27 cellular contexts compared by ENCODE assay signal in genomic region chr5:135020111-135020895, GRCh38. TPM values are rescaled to one million over a fixed set of nuclear protein-coding genes. Genes with fewer than 3 reads are reported as not detected.
A peak's percentile ranks its signal among the peaks of the same experiment; 100 is the strongest.
DNase-seq lines count a peak whose midpoint lies in the region; ATAC-seq, FAIRE-seq and TF ChIP-seq lines count a peak whose summit lies in the region.
"Had no signal": no experiment of that assay in that cellular context is flagged by ENCODE, and none has a peak within 500 bp of the region (broad histone marks: within the 10 kb centered on the region; RNA-seq: fewer than 3 reads in every experiment).

No MANE protein-coding gene starts in this region.

- no peak overlapping the region for H3K9ac ChIP-seq in kidney (ENCODE audit: low read length in 2 of 2)

- H3K4me3 Mint-ChIP-seq in CD8-positive, alpha-beta memory T cell = no peak overlapping the region
- H3K4me3 Mint-ChIP-seq: activated CD4-positive, alpha-beta T cell treated with anti-CD3 and anti-CD28 coated beads for 36 hours; B cell; T-cell had no signal

- H3K4me1 ChIP-seq in RWPE2 (ENCODE audit: insufficient read depth, poor library complexity, severe bottlenecking) (peaks cover 6% of the 10 kb centered on the region), kidney (ENCODE audit: control insufficient read depth in 1 of 2, insufficient read depth in 1 of 2, low read depth in 1 of 2, low read length in 2 of 2) (no peaks in the 10 kb centered on the region), spleen (no peaks in the 10 kb centered on the region), OCI-LY7 (ENCODE audit: insufficient read depth, low read length, poor library complexity, severe bottlenecking) (no peaks in the 10 kb centered on the region)
- no peaks in the 10 kb centered on the region for H3K4me1 ChIP-seq in CD8-positive, alpha-beta memory T cell (ENCODE audit: insufficient read depth, low read length)
- H3K4me1 ChIP-seq: prostate gland had no signal

- no peak overlapping the region for H2AFZ ChIP-seq in OCI-LY7 (ENCODE audit: low read length)

- no peaks in the 10 kb centered on the region for H3K79me2 ChIP-seq in OCI-LY7 (ENCODE audit: insufficient read depth, low read depth, low read length)

- H3K27ac Mint-ChIP-seq in CD8-positive, alpha-beta memory T cell = no peak overlapping the region
- H3K27ac Mint-ChIP-seq: activated CD4-positive, alpha-beta T cell treated with anti-CD3 and anti-CD28 coated beads for 36 hours; B cell; T-cell had no signal

- no peaks in the 10 kb centered on the region for H3K36me3 ChIP-seq in RWPE2 (ENCODE audit: low read depth)
- no peaks in the 10 kb centered on the region for H3K36me3 ChIP-seq in kidney (ENCODE audit: control insufficient read depth in 1 of 2, insufficient read depth in 2 of 2, low read length in 2 of 2)
- no peaks in the 10 kb centered on the region for H3K36me3 ChIP-seq in spleen
- H3K36me3 ChIP-seq in OCI-LY7 (ENCODE audit: insufficient read depth, low read length) = peaks cover 4% of the 10 kb centered on the region; the same call in 1 of the 2 replicates
- H3K36me3 ChIP-seq in CD8-positive, alpha-beta memory T cell (ENCODE audit: insufficient read depth, low read length) = no peaks in the 10 kb centered on the region
- H3K36me3 ChIP-seq: neutrophil, prostate gland, SJCRH30, thoracic aorta had no signal

- TF ChIP-seq CTCF in RWPE2 (IDR thresholded peaks at IDR 0.05; ENCODE audit: poor library complexity, severe bottlenecking) (no peak), kidney (IDR thresholded peaks at IDR 0.05; ENCODE audit: borderline replicate concordance, extremely low read depth, insufficient read depth) (no peak), spleen (IDR thresholded peaks at IDR 0.05 in 8 of 11, conservative IDR thresholded peaks at IDR 0.05 in 3 of 11) (no peak), OCI-LY7 (conservative IDR thresholded peaks at IDR 0.05; ENCODE audit: low read length) (no peak)

- CTCF ChIA-PET in OCI-LY7 (lab: Charles Lee; ENCODE audit: unreplicated experiment) = no interaction called here
- CTCF ChIA-PET in CD8-positive, alpha-beta memory T cell (lab: Charles Lee) = no interaction called here

- no TSS peak for BruUV-seq in OCI-LY7 (replicated peaks; lab: Mats Ljungman, UMichigan)

- no peak overlapping the region for H3K4me3 ChIP-seq in RWPE2 (ENCODE audit: severe bottlenecking)
- H3K4me3 ChIP-seq in kidney (ENCODE audit: low read length in 2 of 2) = no peak overlapping the region
- H3K4me3 ChIP-seq in spleen = no peak overlapping the region
- H3K4me3 ChIP-seq in OCI-LY7 (ENCODE audit: low read depth, low read length, poor library complexity, severe bottlenecking) = no peak overlapping the region
- H3K4me3 ChIP-seq in CD8-positive, alpha-beta memory T cell (ENCODE audit: low read length) = no peak overlapping the region
- H3K4me3 ChIP-seq: prostate gland, SJCRH30, thoracic aorta had no signal

- H3K9me3 ChIP-seq in RWPE2 (ENCODE audit: severe bottlenecking) = no peaks in the 10 kb centered on the region
- no peaks in the 10 kb centered on the region for H3K9me3 ChIP-seq in kidney (ENCODE audit: control insufficient read depth in 1 of 2, low read length in 2 of 2)
- H3K9me3 ChIP-seq in spleen = no peaks in the 10 kb centered on the region
- no peaks in the 10 kb centered on the region for H3K9me3 ChIP-seq in OCI-LY7 (ENCODE audit: low read length)
- H3K9me3 ChIP-seq in CD8-positive, alpha-beta memory T cell (ENCODE audit: low read length) = no peaks in the 10 kb centered on the region
- H3K9me3 ChIP-seq: neutrophil, prostate gland, SJCRH30, thoracic aorta had no signal

- DNase-seq in activated effector memory CD4-positive, alpha-beta T cell treated with anti-CD3 and anti-CD28 coated beads, Interleukin-2, amount 50 U/mL, for 16 hours = peak; percentile 53
- DNase-seq in activated effector memory CD4-positive, alpha-beta T cell treated with Interleukin-2 at 50 U/mL for 16 hours = no peak
- DNase-seq in RWPE2 (ENCODE audit: low spot score) = peak; percentile 49
- DNase-seq in kidney = peak; percentile 25
- DNase-seq in spleen = peak; percentile 37
- no peak for DNase-seq in inferior parietal cortex (ENCODE audit: extremely low spot score)
- DNase-seq in OCI-LY7 (ENCODE audit: low spot score) = no peak
- DNase-seq in CD8-positive, alpha-beta memory T cell = no peak
- DNase-seq: activated CD4-positive, alpha-beta T cell treated with anti-CD3 and anti-CD28 coated beads for 36 hours; activated gamma-delta T cell treated with Interleukin-2 at 50 U/mL for 16 hours; amniotic stem cell; DMS53; H7; kidney glomerular epithelial cell; NCI-H1105 treated with DMSO at 0.1 percent for 48 hours; NCI-H2029 treated with DMSO at 0.1 percent for 48 hours; NCI-H2227 treated with DMSO at 0.1 percent for 48 hours; stimulated activated naive CD4-positive, alpha-beta T cell treated with Interleukin-2 at 50 U/mL for 16 hours had no signal

- H3K27me3 Mint-ChIP-seq in CD8-positive, alpha-beta memory T cell = peaks cover 3 to 6% of the 10 kb centered on the region in 2 donors

- H3K4me1 Mint-ChIP-seq in CD8-positive, alpha-beta memory T cell = no peaks in the 10 kb centered on the region
- H3K4me1 Mint-ChIP-seq: activated CD4-positive, alpha-beta T cell treated with anti-CD3 and anti-CD28 coated beads for 36 hours; B cell; T-cell had no signal

- H3K4me2 ChIP-seq in OCI-LY7 (ENCODE audit: low read length) = no peak overlapping the region

- H3K27me3 ChIP-seq in RWPE2 (ENCODE audit: insufficient read depth, poor library complexity, severe bottlenecking) (no peaks in the 10 kb centered on the region), spleen (replicated peaks in 1 of 7) (peaks cover 0 to 15% (median 0%) of the 10 kb centered on the region in 7 donors)
- H3K27me3 ChIP-seq in CD8-positive, alpha-beta memory T cell (ENCODE audit: insufficient read depth, low read length, poor library complexity, severe bottlenecking) = no peaks in the 10 kb centered on the region
- H3K27me3 ChIP-seq: SJCRH30 had no signal

- POLR2A ChIA-PET in OCI-LY7 (lab: Charles Lee) = interaction anchor here (2.0 kb wide), 1 partner anchor 32 kb away, joined by 5 read pairs; no protein-coding TSS in a partner anchor
- POLR2A ChIA-PET in CD8-positive, alpha-beta memory T cell (lab: Charles Lee) = no interaction called here

- no peaks in the 10 kb centered on the region for H3K9me3 Mint-ChIP-seq in CD8-positive, alpha-beta memory T cell
- H3K9me3 Mint-ChIP-seq: T-cell had no signal

- FAIRE-seq in kidney (lab: Jason Lieb, UNC) = no peak
- FAIRE-seq: RCC 7860 had no signal

- ATAC-seq in RWPE2 (ENCODE audit: low read depth) = no peak
- ATAC-seq: activated CD4-positive, alpha-beta T cell treated with anti-CD3 and anti-CD28 coated beads for 36 hours; T-cell had no signal

- WGBS in spleen, 5 donors = 84 to 94% (median 85%) methylated on average over 16 of the region's 16 CpGs

- no peaks in the 10 kb centered on the region for H4K20me1 ChIP-seq in OCI-LY7 (ENCODE audit: insufficient read depth, low read length)

- no peak overlapping the region for H3K27ac ChIP-seq in RWPE2 (ENCODE audit: poor library complexity, severe bottlenecking)
- H3K27ac ChIP-seq in kidney (ENCODE audit: low read depth in 2 of 2, low read length in 2 of 2) = no peak overlapping the region
- no peak overlapping the region for H3K27ac ChIP-seq in spleen
- no peak overlapping the region for H3K27ac ChIP-seq in OCI-LY7 (ENCODE audit: low read depth, low read length, poor library complexity, severe bottlenecking)
- no peak overlapping the region for H3K27ac ChIP-seq in CD8-positive, alpha-beta memory T cell (ENCODE audit: low read depth, low read length)
- H3K27ac ChIP-seq: neutrophil, prostate gland, SJCRH30, thoracic aorta had no signal

- H3K9me2 ChIP-seq in OCI-LY7 (ENCODE audit: insufficient read depth, low read length) = no peaks in the 10 kb centered on the region

- TF ChIP-seq POLR2A in spleen (IDR thresholded peaks at IDR 0.05) = no peak

- intact Hi-C loops in kidney (cut with DNase I) = no loop called here
- intact Hi-C loops in spleen (cut with DNase I; ENCODE audit: low total_unique reads) = no loop called here
- intact Hi-C loops in OCI-LY7 (cut with micrococcal nuclease; ENCODE audit: unreplicated experiment) = no loop called here

- H3K36me3 Mint-ChIP-seq in CD8-positive, alpha-beta memory T cell = peaks cover 0 to 3% (median 0%) of the 10 kb centered on the region in 3 donors
- H3K36me3 Mint-ChIP-seq: T-cell had no signal

RNA-seq across cellular contexts. Expression of gene PITX1, which starts 13.7 kb away (rescaled TPM):
- not detected for total RNA-seq in kidney
- not detected for polyA plus RNA-seq in kidney (ENCODE audit: insufficient read depth, low read depth, low replicate concordance)
- total RNA-seq in spleen = under 1 TPM in 1 of 7 donors, not detected in 6; 0.98 TPM
- polyA plus RNA-seq in spleen = under 1 TPM; 0.04 to 0.38 (median 0.09) TPM
- 55.3 and 56.3 TPM in 2 replicates for total RNA-seq in OCI-LY7 (2014; rRNA removed; shearing (Covaris generic))
- total RNA-seq in OCI-LY7 (2022) = 66.8 and 76.4 TPM in 2 replicates
- total RNA-seq in CD8-positive, alpha-beta memory T cell = not detected
- not detected for polyA plus RNA-seq in CD8-positive, alpha-beta memory T cell
- total RNA-seq: B cell, H7, lung microvascular endothelial cell, thoracic aorta had no signal

RNA-seq across cellular contexts. Expression of gene CATSPER3, which starts 52.6 kb away (rescaled TPM):
- total RNA-seq in kidney (1.4 TPM), spleen (under 1 TPM in 4 of 7 donors, not detected in 3; 0.40 to 0.89 (median 0.65) TPM), OCI-LY7 (2022) (0.61 and 1.0 TPM in 2 replicates)
- polyA plus RNA-seq in kidney (ENCODE audit: insufficient read depth, low read depth, low replicate concordance) (1.4 TPM), spleen (under 1 TPM; 0.35 to 0.44 (median 0.39) TPM)
- 0.80 TPM in 1 of 2 replicates, not detected in the other for total RNA-seq in OCI-LY7 (2014; rRNA removed; shearing (Covaris generic))
- total RNA-seq in CD8-positive, alpha-beta memory T cell = under 1 TPM; 0.18 to 0.29 TPM
- 0.36 TPM for polyA plus RNA-seq in CD8-positive, alpha-beta memory T cell
- total RNA-seq: G401, SJCRH30, thoracic aorta had no signal

Comparison
In these comparisons a context has a peak if more than half of its experiments do, and no peak if none do; other contexts are left out.
1. DNase-seq: peak in activated effector memory CD4-positive, alpha-beta T cell treated with anti-CD3 and anti-CD28 coated beads, Interleukin-2, amount 50 U/mL, for 16 hours (single experiment), RWPE2 (single experiment), kidney (single experiment) and spleen (single experiment); none in activated effector memory CD4-positive, alpha-beta T cell treated with Interleukin-2 at 50 U/mL for 16 hours (single experiment), inferior parietal cortex (single experiment), OCI-LY7 (single experiment) and CD8-positive, alpha-beta memory T cell (0 of 5).
2. RNA of gene PITX1, which starts 13.7 kb away (total RNA-seq): 55.3 to 76.4 TPM in OCI-LY7; 0.98 TPM in spleen, not detected in kidney (single experiment) and not detected in CD8-positive, alpha-beta memory T cell; every median in the first group is over 10 times any median in the second.